In the genomic region with DNA sequence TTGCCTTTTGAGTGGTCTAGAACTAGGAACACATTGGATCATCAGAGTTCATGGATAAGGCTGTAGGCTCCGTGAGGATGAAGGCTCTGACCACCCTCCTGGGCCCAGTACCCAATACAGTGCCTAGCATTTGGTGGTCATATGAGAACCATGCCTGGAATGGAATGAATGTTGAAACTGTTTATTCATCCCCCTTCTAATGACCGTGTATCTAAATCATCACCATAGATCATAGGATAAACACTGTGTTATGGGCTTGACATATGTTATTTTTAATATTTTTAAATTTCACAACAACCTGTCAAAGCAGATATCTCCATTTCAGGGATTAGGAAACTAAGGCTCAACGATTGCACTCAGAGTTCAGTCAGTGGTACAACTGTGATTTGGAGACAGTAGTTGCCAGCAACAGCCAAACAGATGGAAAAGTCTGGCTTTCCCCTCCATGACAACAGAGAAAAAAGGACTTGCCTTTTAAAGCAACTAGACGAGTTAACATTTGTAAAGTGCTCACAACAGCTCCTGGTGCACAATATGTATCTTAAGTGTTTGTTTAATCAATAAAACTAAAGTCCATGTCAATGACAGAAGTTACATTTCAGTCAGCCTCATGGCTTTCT, we compare ENCODE assay signal across 28 cellular contexts.
DNase-seq lines count a peak whose midpoint lies in the region; ATAC-seq and TF ChIP-seq lines count a peak whose summit lies in the region.
"Had no signal": no experiment of that assay in that cellular context is flagged by ENCODE, and none has a peak within 500 bp of the region (broad histone marks: within the 10 kb centered on the region; RNA-seq: fewer than 3 reads in every experiment).

No MANE protein-coding gene starts in this region.

- H3K36me3 ChIP-seq in sigmoid colon, result no peaks in the 10 kb centered on the region
- H3K36me3 ChIP-seq: adrenal gland, neural progenitor cell, pancreas, SJCRH30, thoracic aorta had no signal

- no peak overlapping the region for H3K4me3 ChIP-seq in sigmoid colon
- H3K4me3 ChIP-seq: adrenal gland, neural progenitor cell, pancreas, SJCRH30 had no signal

- WGBS in sigmoid colon, 2 donors, result 56 to 69% methylated on average over 4 of the region's 4 CpGs

- intact Hi-C loops in sigmoid colon (cut with DNase I), result no loop called here

- TF ChIP-seq EP300 in sigmoid colon (IDR thresholded peaks at IDR 0.05), result no peak

- no peak for TF ChIP-seq CTCF in sigmoid colon (IDR thresholded peaks at IDR 0.05)

- peaks cover 0 to 19% (median 9%) of the 10 kb centered on the region in 4 donors for H3K4me1 ChIP-seq in sigmoid colon
- H3K4me1 ChIP-seq: SJCRH30 had no signal

- no peak for TF ChIP-seq POLR2A in sigmoid colon (IDR thresholded peaks at IDR 0.05)

- H3K9me3 ChIP-seq in sigmoid colon, result no peaks in the 10 kb centered on the region
- H3K9me3 ChIP-seq: adrenal gland, pancreas, SJCRH30, thoracic aorta had no signal

- H3K27ac ChIP-seq in sigmoid colon, result no peak overlapping the region
- H3K27ac ChIP-seq: adrenal gland, neural progenitor cell, SJCRH30 had no signal

- DNase-seq in NCI-H446 (lab: John Stamatoyannopoulos, UW) (peak; percentile 3 to 15), NCI-H446 treated with DMSO at 0.1 percent for 48 hours (lab: John Stamatoyannopoulos, UW) (no peak), GM03348 (ENCODE audit: low spot score) (peak; percentile 39), fibroblast of gingiva (ENCODE audit: low read depth) (peak; percentile 62), sigmoid colon (peak; percentile 14)
- DNase-seq: activated CD4-positive, alpha-beta T cell treated with anti-CD3 and anti-CD28 coated beads for 36 hours; activated CD8-positive, alpha-beta memory T cell treated with anti-CD3 and anti-CD28 coated beads, Interleukin-2, amount 50 U/mL, for 48 hours; activated CD8-positive, alpha-beta T cell treated with anti-CD3 and anti-CD28 coated beads for 36 hours; activated naive CD4-positive, alpha-beta T cell treated with Interleukin-2 at 50 U/mL for 16 hours; adrenal gland; DMS53; Kasumi-1; left colon; mesendoderm; NCI-H1417; NCI-H2107; pancreas; retina; SJCRH30; small intestine; stimulated activated naive CD8-positive, alpha-beta T cell treated with anti-CD3 and anti-CD28 coated beads, Interleukin-15, Interleukin-2, amounts not matched to agents 100 U/mL and 50 U/mL, for 24 hours; T-helper 9 cell had no signal

- H3K27me3 ChIP-seq in sigmoid colon, result peaks cover 0 to 25% (median 11%) of the 10 kb centered on the region in 3 donors
- H3K27me3 ChIP-seq: adrenal gland, pancreas had no signal

- ATAC-seq in HG02759 (IDR thresholded peaks at IDR 0.05; ENCODE audit: unreplicated experiment) (no peak), HG03469 (IDR thresholded peaks at IDR 0.05; ENCODE audit: unreplicated experiment) (no peak), GM21390 (IDR thresholded peaks at IDR 0.05; ENCODE audit: unreplicated experiment) (no peak)
- ATAC-seq: activated CD4-positive, alpha-beta T cell treated with anti-CD3 and anti-CD28 coated beads for 36 hours; activated CD8-positive, alpha-beta T cell treated with anti-CD3 and anti-CD28 coated beads for 36 hours; esophagus mucosa; left colon; stimulated activated naive CD8-positive, alpha-beta T cell treated with anti-CD3 and anti-CD28 coated beads, Interleukin-15, Interleukin-2, amounts not matched to agents 100 U/mL and 50 U/mL, for 24 hours had no signal
